In the genomic region with DNA sequence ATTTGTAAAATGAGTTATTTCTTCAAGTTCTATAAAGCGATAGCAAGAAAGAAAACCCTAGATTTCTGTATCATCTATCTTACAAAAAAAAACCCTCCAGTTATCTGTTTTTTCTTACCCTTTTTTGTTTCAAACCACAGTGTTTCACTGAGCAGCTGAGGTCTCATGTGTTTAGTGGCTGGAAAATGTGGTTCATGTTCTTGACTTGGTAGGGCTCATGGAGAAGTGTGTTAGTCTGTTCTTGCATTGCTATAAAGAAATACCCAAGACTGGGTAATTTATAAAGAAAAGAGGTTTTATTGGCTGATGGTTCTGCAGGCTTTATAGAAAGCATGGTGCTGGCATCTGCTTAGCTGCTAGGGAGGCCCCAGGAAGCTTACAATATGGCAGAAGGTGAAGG, we compare ENCODE assay signal across 25 cellular contexts.
"Had no signal": no experiment of that assay in that cellular context is flagged by ENCODE, and none has a peak within 500 bp of the region (broad histone marks: within the 10 kb centered on the region; RNA-seq: fewer than 3 reads in every experiment).

No MANE protein-coding gene starts in this region.

- H3K27ac Mint-ChIP-seq: activated naive CD8-positive, alpha-beta T cell treated with anti-CD3 and anti-CD28 coated beads, Interleukin-2, amount 10 ng/mL, durations not matched to agents 7 days and 5 days; activated T-helper 1 cell treated with anti-CD3 and anti-CD28 coated beads, Interleukin-12 subunit alpha, Interleukin-12 subunit beta, Interleukin-2, Interleukin-4 antibody, amounts not matched to agents 30 ng/mL and 10 ng/mL and 1 ng/mL, durations not matched to agents 14 hours and 24 hours and 36 hours; effector memory CD8-positive, alpha-beta T cell had no signal

- ATAC-seq: effector memory CD8-positive, alpha-beta T cell; foreskin keratinocyte; gastrocnemius medialis; heart left ventricle had no signal

- H3K9me3 Mint-ChIP-seq: activated naive CD8-positive, alpha-beta T cell treated with anti-CD3 and anti-CD28 coated beads, Interleukin-2, amount 10 ng/mL, durations not matched to agents 7 days and 5 days; activated T-cell treated with anti-CD3 and anti-CD28 coated beads, Interleukin-2, amount 50 U/mL, for 4 hours; activated T-helper 1 cell treated with anti-CD3 and anti-CD28 coated beads, Interleukin-12 subunit alpha, Interleukin-12 subunit beta, Interleukin-2, Interleukin-4 antibody, amounts not matched to agents 30 ng/mL and 10 ng/mL and 1 ng/mL, durations not matched to agents 14 hours and 24 hours and 36 hours; central memory CD8-positive, alpha-beta T cell; effector memory CD8-positive, alpha-beta T cell had no signal

- H3K36me3 Mint-ChIP-seq: activated naive CD8-positive, alpha-beta T cell treated with anti-CD3 and anti-CD28 coated beads, Interleukin-2, amount 10 ng/mL, durations not matched to agents 7 days and 5 days had no signal

- DNase-seq: activated CD4-positive, alpha-beta T cell treated with anti-CD3 and anti-CD28 coated beads for 48 hours; activated CD4-positive, alpha-beta T cell treated with anti-CD3 and anti-CD28 coated beads, Interleukin-2, amount 50 U/mL, for 1 hour; activated CD4-positive, alpha-beta T cell treated with anti-CD3 and anti-CD28 coated beads, Interleukin-2, amount 50 U/mL, for 48 hours; activated CD4-positive, CD25-positive, alpha-beta regulatory T cell; activated CD4-positive, CD25-positive, alpha-beta regulatory T cell treated with anti-CD3 and anti-CD28 coated beads, Interleukin-2, amount 50 U/mL, for 72 hours; activated CD8-positive, alpha-beta memory T cell treated with anti-CD3 and anti-CD28 coated beads, Interleukin-2, amount 50 U/mL, for 48 hours; activated gamma-delta T cell; activated naive CD4-positive, alpha-beta T cell; activated naive CD4-positive, alpha-beta T cell treated with anti-CD3 and anti-CD28 coated beads, Interleukin-2, amount 50 U/mL, for 16 hours; activated naive CD8-positive, alpha-beta T cell treated with anti-CD3 and anti-CD28 coated beads, Interleukin-2, amount 10 ng/mL, durations not matched to agents 7 days and 5 days; activated T-cell treated with anti-CD3 and anti-CD28 coated beads, Interleukin-2, amount 50 U/mL, for 4 hours; amniotic stem cell; anterior cingulate cortex; brain microvascular endothelial cell; dermis blood vessel endothelial cell; effector CD4-positive, alpha-beta T cell; effector memory CD8-positive, alpha-beta T cell; erythroblast; foreskin keratinocyte; gastrocnemius medialis; glutamatergic neuron; heart left ventricle; T-helper 2 cell had no signal

- H3K4me1 Mint-ChIP-seq: activated naive CD8-positive, alpha-beta T cell treated with anti-CD3 and anti-CD28 coated beads, Interleukin-2, amount 10 ng/mL, durations not matched to agents 7 days and 5 days; central memory CD8-positive, alpha-beta T cell had no signal

- H3K4me3 Mint-ChIP-seq: activated naive CD8-positive, alpha-beta T cell treated with anti-CD3 and anti-CD28 coated beads, Interleukin-2, amount 10 ng/mL, durations not matched to agents 7 days and 5 days; activated T-cell treated with anti-CD3 and anti-CD28 coated beads, Interleukin-2, amount 50 U/mL, for 4 hours; activated T-helper 1 cell treated with anti-CD3 and anti-CD28 coated beads, Interleukin-12 subunit alpha, Interleukin-12 subunit beta, Interleukin-2, Interleukin-4 antibody, amounts not matched to agents 30 ng/mL and 10 ng/mL and 1 ng/mL, durations not matched to agents 14 hours and 24 hours and 36 hours; central memory CD8-positive, alpha-beta T cell; effector memory CD8-positive, alpha-beta T cell had no signal
